In the genomic region with DNA sequence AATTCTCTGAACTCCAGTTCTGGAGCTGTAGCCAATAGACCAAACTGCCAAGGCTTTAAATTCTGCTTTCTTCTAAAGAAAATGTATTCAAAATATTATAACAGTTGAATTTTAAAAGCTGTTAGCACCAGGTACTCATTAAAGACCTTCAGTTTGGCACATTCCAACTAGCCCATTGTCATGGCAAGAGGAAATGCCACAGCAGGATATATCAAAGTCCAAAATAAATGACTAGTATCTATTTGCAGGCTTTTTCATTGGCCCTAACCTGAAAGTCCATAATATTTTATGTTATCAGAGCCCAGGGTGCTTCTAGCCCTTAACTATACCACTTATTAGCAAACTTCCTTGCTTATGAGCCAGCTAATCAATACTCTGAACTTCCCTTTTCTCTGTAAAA, we compare ENCODE assay signal across 23 cellular contexts.
"Had no signal": no experiment of that assay in that cellular context is flagged by ENCODE, and none has a peak within 500 bp of the region (broad histone marks: within the 10 kb centered on the region; RNA-seq: fewer than 3 reads in every experiment).

No MANE protein-coding gene starts in this region.

- ATAC-seq: activated CD8-positive, alpha-beta T cell treated with anti-CD3 and anti-CD28 coated beads, Interleukin-2, amount 10 ng/mL, durations not matched to agents 7 days and 5 days; activated naive CD4-positive, alpha-beta T cell treated with anti-CD3 and anti-CD28 coated beads, Interleukin-2, amount 50 U/mL, for 72 hours; foreskin keratinocyte; natural killer cell; psoas muscle; T-helper 17 cell had no signal

- H3K27me3 Mint-ChIP-seq: T-helper 17 cell had no signal

- H3K4me3 ChIP-seq: psoas muscle, sigmoid colon, stomach, testis had no signal

- H3K36me3 ChIP-seq: sigmoid colon, stomach had no signal

- H3K4me1 ChIP-seq: foreskin keratinocyte had no signal

- H3K36me3 Mint-ChIP-seq: natural killer cell had no signal

- H3K27ac Mint-ChIP-seq: activated CD8-positive, alpha-beta T cell treated with anti-CD3 and anti-CD28 coated beads, Interleukin-2, amount 10 ng/mL, durations not matched to agents 7 days and 5 days; activated naive CD4-positive, alpha-beta T cell treated with anti-CD3 and anti-CD28 coated beads, Interleukin-2, amount 50 U/mL, for 72 hours; brain; memory B cell; natural killer cell; T-helper 17 cell had no signal

- DNase-seq: activated CD4-positive, alpha-beta T cell treated with anti-CD3 and anti-CD28 coated beads for 48 hours; activated CD8-positive, alpha-beta memory T cell treated with anti-CD3 and anti-CD28 coated beads, Interleukin-2, amount 50 U/mL, for 4 hours; activated CD8-positive, alpha-beta T cell treated with anti-CD3 and anti-CD28 coated beads, Interleukin-2, amount 10 ng/mL, durations not matched to agents 7 days and 5 days; activated effector memory CD4-positive, alpha-beta T cell treated with anti-CD3 and anti-CD28 coated beads, Interleukin-2, amount 50 U/mL, for 16 hours; activated T-cell treated with anti-CD3 and anti-CD28 coated beads, Interleukin-2, amount 50 U/mL, for 48 hours; amniotic stem cell; cortex of kidney; effector memory CD4-positive, alpha-beta T cell; foreskin keratinocyte; glutamatergic neuron; natural killer cell; nucleus accumbens; psoas muscle; sigmoid colon; stimulated activated CD4-positive, alpha-beta T cell treated with anti-CD3 and anti-CD28 coated beads, Interleukin-12 subunit alpha, Interleukin-12 subunit beta, amount 100 ng/mL, for 4 hours; stimulated activated CD4-positive, alpha-beta T cell treated with anti-CD3 and anti-CD28 coated beads, Interleukin-2, amount 100 ng/mL, for 24 hours; stomach; T-helper 17 cell; testis had no signal

- H3K27me3 ChIP-seq: stomach, testis had no signal

- H3K4me3 Mint-ChIP-seq: activated CD8-positive, alpha-beta T cell treated with anti-CD3 and anti-CD28 coated beads, Interleukin-2, amount 10 ng/mL, durations not matched to agents 7 days and 5 days; central memory CD8-positive, alpha-beta T cell; memory B cell; natural killer cell; T-helper 17 cell had no signal

- H3K9me3 Mint-ChIP-seq: activated naive CD4-positive, alpha-beta T cell treated with anti-CD3 and anti-CD28 coated beads, Interleukin-2, amount 50 U/mL, for 72 hours; central memory CD8-positive, alpha-beta T cell; memory B cell; natural killer cell had no signal

- H3K27ac ChIP-seq: foreskin keratinocyte, psoas muscle, sigmoid colon, stomach had no signal

- H3K9me3 ChIP-seq: psoas muscle, sigmoid colon, stomach, testis had no signal
